In genomic region chr11:46330154-46330886, GRCh38 we compare ENCODE assay signal across 1 cellular context.
TF ChIP-seq lines count a peak whose summit lies in the region.

No MANE protein-coding gene starts in this region.

TF ChIP-seq in IMR-90, 13 proteins besides CTCF, POLR2A, EP300 and RAD21 (continued from another document):
- TF ChIP-seq MAFK (IDR thresholded peaks at IDR 0.05; ENCODE audit: low read depth, low read length): no peak
- TF ChIP-seq CEBPB (IDR thresholded peaks at IDR 0.05; ENCODE audit: low read depth, low read length): no peak
- TF ChIP-seq NFE2L2 (IDR thresholded peaks at IDR 0.05; ENCODE audit: low read depth, low read length): no peak
TF ChIP-seq in IMR-90: peak in this region for 0.
